18 cellular contexts compared by ENCODE assay signal in the genomic region with DNA sequence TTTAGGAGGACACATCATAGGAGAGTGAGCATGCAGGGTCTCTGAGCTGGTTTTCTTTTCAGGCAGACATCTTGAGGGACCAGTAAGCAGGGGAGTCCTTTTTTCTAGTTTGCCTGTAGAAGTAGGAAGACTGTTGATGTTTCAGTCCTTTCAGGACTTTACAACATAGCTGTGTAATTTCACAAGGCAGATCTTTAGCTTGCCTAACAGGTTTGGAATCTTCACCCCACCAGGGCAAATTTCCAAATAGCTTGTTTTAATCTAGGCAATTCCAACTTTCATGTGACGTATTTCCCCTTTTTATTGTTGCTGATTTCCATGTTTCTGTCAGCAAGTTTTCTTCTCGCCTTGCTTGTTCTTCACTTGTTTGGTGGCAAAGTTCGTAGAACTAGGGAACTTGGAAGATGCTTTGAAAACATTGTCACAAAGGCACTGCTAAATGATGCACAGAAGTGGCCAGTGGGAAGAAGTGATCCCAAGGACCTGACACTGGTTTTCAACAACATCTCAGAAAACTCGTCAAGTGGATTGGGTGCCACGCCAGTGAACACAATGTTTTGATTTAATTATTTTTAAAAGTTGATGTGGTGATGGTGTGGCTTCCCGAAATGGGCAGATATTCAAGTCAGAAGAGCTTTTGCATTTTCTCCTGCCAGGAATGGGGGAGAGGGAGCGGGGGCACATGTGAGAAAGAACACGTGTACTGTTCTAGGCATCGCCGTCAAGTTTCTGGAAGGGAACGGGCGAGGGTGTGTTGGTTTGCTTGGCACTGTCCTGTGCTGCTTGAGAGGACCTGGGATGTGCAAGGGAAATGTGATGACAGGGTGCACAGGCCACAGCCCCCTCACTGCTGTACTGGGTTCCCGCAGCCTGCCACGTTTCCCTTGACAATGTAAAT.
DNase-seq lines count a peak whose midpoint lies in the region; ATAC-seq lines count a peak whose summit lies in the region.
"Had no signal": no experiment of that assay in that cellular context is flagged by ENCODE, and none has a peak within 500 bp of the region (broad histone marks: within the 10 kb centered on the region; RNA-seq: fewer than 3 reads in every experiment).

No MANE protein-coding gene starts in this region.

- DNase-seq in left ventricle myocardium superior (peak; percentile 31), cardiac septum (ENCODE audit: low spot score) (no peak), fibroblast of gingiva (ENCODE audit: low read depth) (peak; percentile 50), left kidney (ENCODE audit: low read depth, low spot score) (peak; percentile 8), NCI-H1048 (lab: John Stamatoyannopoulos, UW) (no peak), superior temporal gyrus (ENCODE audit: extremely low spot score) (no peak), DMS153 (lab: John Stamatoyannopoulos, UW) (no peak), caudate nucleus (lab: John Stamatoyannopoulos, UW) (no peak)
- DNase-seq: CD4-positive, alpha-beta T cell; DMS53; EL; NCI-H1694 treated with DMSO at 0.1 percent for 48 hours; NCI-H510A; NCI-H748 treated with DMSO at 0.1 percent for 48 hours; NK-92 treated with Interleukin-12 subunit alpha and Interleukin-12 subunit beta, amount 100 ng/mL, for 24 hours; SHP77 had no signal

- ATAC-seq in left ventricle myocardium superior: no peak
- ATAC-seq: GM12878, K562 had no signal

- no peak overlapping the region for H3K27ac ChIP-seq in caudate nucleus (ENCODE audit: low read depth, low read length)

- intact Hi-C loops in left ventricle myocardium superior (cut with micrococcal nuclease) (no loop called here), cardiac septum (cut with DNase I) (no loop called here)

Comparison
In these comparisons a context has a peak if more than half of its experiments do, and no peak if none do; other contexts are left out.
1. DNase-seq: peak in left ventricle myocardium superior (single experiment), fibroblast of gingiva (single experiment) and left kidney (single experiment); none in cardiac septum (single experiment), NCI-H1048 (single experiment), superior temporal gyrus (single experiment), DMS153 (single experiment) and caudate nucleus (0 of 61).